ENCODE assay signal across 26 cellular contexts in the genomic region with DNA sequence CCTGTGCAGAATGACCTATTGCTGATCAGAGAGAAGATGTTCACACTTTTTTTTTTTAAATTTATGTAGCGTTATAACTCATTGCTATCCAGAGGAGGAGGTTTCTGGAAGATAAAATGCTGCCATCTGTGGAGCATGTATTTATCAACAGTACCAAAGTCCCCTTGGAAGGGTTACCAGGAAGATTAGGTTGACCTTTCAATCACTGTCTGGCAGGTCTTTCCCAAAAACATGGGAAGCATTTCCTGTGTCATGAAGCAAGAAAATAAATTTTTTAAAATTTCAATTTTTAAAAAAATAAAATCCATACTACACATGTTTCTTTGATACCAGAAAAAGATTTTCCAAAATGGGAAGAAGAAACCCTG.
"Had no signal": no experiment of that assay in that cellular context is flagged by ENCODE, and none has a peak within 500 bp of the region (broad histone marks: within the 10 kb centered on the region; RNA-seq: fewer than 3 reads in every experiment).

No MANE protein-coding gene starts in this region.

- H3K27me3 Mint-ChIP-seq: activated CD4-positive, alpha-beta memory T cell treated with anti-CD3 and anti-CD28 coated beads for 36 hours; activated CD4-positive, alpha-beta T cell treated with anti-CD3 and anti-CD28 coated beads, Interleukin-2, amount 10 ng/mL, durations not matched to agents 24 days and 14 days; activated naive CD8-positive, alpha-beta T cell treated with anti-CD3 and anti-CD28 coated beads for 36 hours; effector memory CD8-positive, alpha-beta T cell; naive B cell; stimulated activated naive B cell treated with anti-CD40 and anti-IgM and Interleukin-4, amounts not matched to agents 10 μg/mL and 1 μg/mL and 100 μg/mL, for 72 hours had no signal

- H3K9me3 ChIP-seq: ascending aorta, left lung, ovary, prostate gland, sigmoid colon, suprapubic skin, tibial artery, upper lobe of right lung had no signal

- H3K36me3 ChIP-seq: ascending aorta, left lung, ovary, prostate gland, sigmoid colon, suprapubic skin, tibial artery, upper lobe of right lung had no signal

- FAIRE-seq: endothelial cell of umbilical vein had no signal

- H3K4me2 ChIP-seq: smooth muscle cell had no signal

- H3K4me3 Mint-ChIP-seq: activated CD4-positive, alpha-beta memory T cell treated with anti-CD3 and anti-CD28 coated beads for 36 hours; activated CD4-positive, alpha-beta T cell treated with anti-CD3 and anti-CD28 coated beads, Interleukin-2, amount 10 ng/mL, durations not matched to agents 24 days and 14 days; activated naive CD4-positive, alpha-beta T cell treated with anti-CD3 and anti-CD28 coated beads for 36 hours; activated naive CD8-positive, alpha-beta T cell treated with anti-CD3 and anti-CD28 coated beads for 36 hours; activated T-helper 1 cell treated with anti-CD3 and anti-CD28 coated beads, Interleukin-12 subunit alpha, Interleukin-12 subunit beta, Interleukin-2, Interleukin-4 antibody, amounts not matched to agents 30 ng/mL and 10 ng/mL and 1 ng/mL, durations not matched to agents 14 hours and 24 hours and 36 hours; effector memory CD8-positive, alpha-beta T cell; naive B cell; stimulated activated naive B cell treated with anti-CD40 and anti-IgM and Interleukin-4, amounts not matched to agents 10 μg/mL and 1 μg/mL and 100 μg/mL, for 72 hours had no signal

- H3K4me1 Mint-ChIP-seq: activated CD4-positive, alpha-beta T cell treated with anti-CD3 and anti-CD28 coated beads, Interleukin-2, amount 10 ng/mL, durations not matched to agents 24 days and 14 days; activated naive CD8-positive, alpha-beta T cell treated with anti-CD3 and anti-CD28 coated beads for 36 hours; naive B cell; stimulated activated naive B cell treated with anti-CD40 and anti-IgM and Interleukin-4, amounts not matched to agents 10 μg/mL and 1 μg/mL and 100 μg/mL, for 72 hours had no signal

- H3K27me3 ChIP-seq: ascending aorta, left lung, ovary, sigmoid colon, suprapubic skin, tibial artery, upper lobe of right lung had no signal

- H3K27ac Mint-ChIP-seq: activated CD4-positive, alpha-beta memory T cell treated with anti-CD3 and anti-CD28 coated beads for 36 hours; activated CD4-positive, alpha-beta T cell treated with anti-CD3 and anti-CD28 coated beads, Interleukin-2, amount 10 ng/mL, durations not matched to agents 24 days and 14 days; activated naive CD4-positive, alpha-beta T cell treated with anti-CD3 and anti-CD28 coated beads for 36 hours; activated naive CD8-positive, alpha-beta T cell treated with anti-CD3 and anti-CD28 coated beads for 36 hours; activated T-helper 1 cell treated with anti-CD3 and anti-CD28 coated beads, Interleukin-12 subunit alpha, Interleukin-12 subunit beta, Interleukin-2, Interleukin-4 antibody, amounts not matched to agents 30 ng/mL and 10 ng/mL and 1 ng/mL, durations not matched to agents 14 hours and 24 hours and 36 hours; effector memory CD8-positive, alpha-beta T cell; naive B cell; stimulated activated naive B cell treated with anti-CD40 and anti-IgM and Interleukin-4, amounts not matched to agents 10 μg/mL and 1 μg/mL and 100 μg/mL, for 72 hours had no signal

- DNase-seq: activated CD4-positive, alpha-beta memory T cell treated with anti-CD3 and anti-CD28 coated beads for 36 hours; activated CD4-positive, alpha-beta T cell treated with anti-CD3 and anti-CD28 coated beads, Interleukin-2, amount 10 ng/mL, durations not matched to agents 24 days and 14 days; activated CD4-positive, CD25-positive, alpha-beta regulatory T cell treated with anti-CD3 and anti-CD28 coated beads, Interleukin-2, amount 50 U/mL, for 72 hours; activated CD8-positive, alpha-beta memory T cell treated with anti-CD3 and anti-CD28 coated beads, Interleukin-2, amount 50 U/mL, for 4 hours; activated effector memory CD4-positive, alpha-beta T cell treated with anti-CD3 and anti-CD28 coated beads, Interleukin-2, amount 50 U/mL, for 16 hours; activated naive CD4-positive, alpha-beta T cell treated with anti-CD3 and anti-CD28 coated beads for 36 hours; activated naive CD8-positive, alpha-beta T cell treated with anti-CD3 and anti-CD28 coated beads for 36 hours; activated T-cell treated with anti-CD3 and anti-CD28 coated beads, Interleukin-2, amount 50 U/mL, for 1 hour; cortex of kidney; effector memory CD8-positive, alpha-beta T cell; left lung; naive B cell; ovary; sigmoid colon; stimulated activated CD4-positive, alpha-beta T cell treated with anti-CD3 and anti-CD28 coated beads, Interleukin-1b, Interleukin-23, amount 100 ng/mL, for 48 hours; stimulated activated naive B cell treated with anti-CD40 and anti-IgM and Interleukin-4, amounts not matched to agents 10 μg/mL and 1 μg/mL and 100 μg/mL, for 72 hours; T-helper 2 cell; tibial artery; upper lobe of right lung had no signal

- H3K9me3 Mint-ChIP-seq: activated CD4-positive, alpha-beta memory T cell treated with anti-CD3 and anti-CD28 coated beads for 36 hours; activated CD4-positive, alpha-beta T cell treated with anti-CD3 and anti-CD28 coated beads, Interleukin-2, amount 10 ng/mL, durations not matched to agents 24 days and 14 days; activated naive CD4-positive, alpha-beta T cell treated with anti-CD3 and anti-CD28 coated beads for 36 hours; activated T-helper 1 cell treated with anti-CD3 and anti-CD28 coated beads, Interleukin-12 subunit alpha, Interleukin-12 subunit beta, Interleukin-2, Interleukin-4 antibody, amounts not matched to agents 30 ng/mL and 10 ng/mL and 1 ng/mL, durations not matched to agents 14 hours and 24 hours and 36 hours; effector memory CD8-positive, alpha-beta T cell; stimulated activated naive B cell treated with anti-CD40 and anti-IgM and Interleukin-4, amounts not matched to agents 10 μg/mL and 1 μg/mL and 100 μg/mL, for 72 hours had no signal

- H3K27ac ChIP-seq: ascending aorta, left lung, ovary, prostate gland, suprapubic skin, tibial artery, upper lobe of right lung had no signal

- H3K4me1 ChIP-seq: left lung, prostate gland, sigmoid colon, suprapubic skin, upper lobe of right lung had no signal

- ATAC-seq: effector memory CD8-positive, alpha-beta T cell; left lung; stimulated activated naive B cell treated with anti-CD40 and anti-IgM and Interleukin-4, amounts not matched to agents 10 μg/mL and 1 μg/mL and 100 μg/mL, for 72 hours; upper lobe of right lung had no signal

- H3K36me3 Mint-ChIP-seq: activated CD4-positive, alpha-beta memory T cell treated with anti-CD3 and anti-CD28 coated beads for 36 hours; activated naive CD8-positive, alpha-beta T cell treated with anti-CD3 and anti-CD28 coated beads for 36 hours; naive B cell; stimulated activated naive B cell treated with anti-CD40 and anti-IgM and Interleukin-4, amounts not matched to agents 10 μg/mL and 1 μg/mL and 100 μg/mL, for 72 hours had no signal

- H3K4me3 ChIP-seq: ascending aorta, left lung, lung, ovary, prostate gland, sigmoid colon, smooth muscle cell, suprapubic skin, tibial artery, upper lobe of right lung had no signal
